In genomic region chr5:141865406-141865805, GRCh38 we compare ENCODE assay signal across 1 cellular context.
TF ChIP-seq lines count a peak whose summit lies in the region.

No MANE protein-coding gene starts in this region.

TF ChIP-seq in GM23338, 12 proteins besides CTCF, POLR2A, EP300 and RAD21:
- TF ChIP-seq STAT1 (IDR thresholded peaks at IDR 0.05; ENCODE audit: unreplicated experiment) (no peak), NANOG (IDR thresholded peaks at IDR 0.05; ENCODE audit: borderline replicate concordance) (no peak), CREB1 (CRISPR knock-in tag; IDR thresholded peaks at IDR 0.05; ENCODE audit: low read depth) (no peak), POLR2AphosphoS5 (IDR thresholded peaks at IDR 0.05; ENCODE audit: low read depth) (no peak), EZH2phosphoT487 (IDR thresholded peaks at IDR 0.05; ENCODE audit: unreplicated experiment) (no peak), JUNB (IDR thresholded peaks at IDR 0.05; ENCODE audit: unreplicated experiment) (no peak), EZH2 (IDR thresholded peaks at IDR 0.05; ENCODE audit: low read depth, unreplicated experiment) (no peak), ETS1 (IDR thresholded peaks at IDR 0.05) (no peak), ZNF462 (CRISPR knock-in tag; IDR thresholded peaks at IDR 0.05) (no peak), ZNF114 (CRISPR knock-in tag; IDR thresholded peaks at IDR 0.05) (no peak), REST (IDR thresholded peaks at IDR 0.05; ENCODE audit: unreplicated experiment) (no peak), ZNF331 (CRISPR knock-in tag; IDR thresholded peaks at IDR 0.05; ENCODE audit: low read depth) (no peak)
